In the genomic region with DNA sequence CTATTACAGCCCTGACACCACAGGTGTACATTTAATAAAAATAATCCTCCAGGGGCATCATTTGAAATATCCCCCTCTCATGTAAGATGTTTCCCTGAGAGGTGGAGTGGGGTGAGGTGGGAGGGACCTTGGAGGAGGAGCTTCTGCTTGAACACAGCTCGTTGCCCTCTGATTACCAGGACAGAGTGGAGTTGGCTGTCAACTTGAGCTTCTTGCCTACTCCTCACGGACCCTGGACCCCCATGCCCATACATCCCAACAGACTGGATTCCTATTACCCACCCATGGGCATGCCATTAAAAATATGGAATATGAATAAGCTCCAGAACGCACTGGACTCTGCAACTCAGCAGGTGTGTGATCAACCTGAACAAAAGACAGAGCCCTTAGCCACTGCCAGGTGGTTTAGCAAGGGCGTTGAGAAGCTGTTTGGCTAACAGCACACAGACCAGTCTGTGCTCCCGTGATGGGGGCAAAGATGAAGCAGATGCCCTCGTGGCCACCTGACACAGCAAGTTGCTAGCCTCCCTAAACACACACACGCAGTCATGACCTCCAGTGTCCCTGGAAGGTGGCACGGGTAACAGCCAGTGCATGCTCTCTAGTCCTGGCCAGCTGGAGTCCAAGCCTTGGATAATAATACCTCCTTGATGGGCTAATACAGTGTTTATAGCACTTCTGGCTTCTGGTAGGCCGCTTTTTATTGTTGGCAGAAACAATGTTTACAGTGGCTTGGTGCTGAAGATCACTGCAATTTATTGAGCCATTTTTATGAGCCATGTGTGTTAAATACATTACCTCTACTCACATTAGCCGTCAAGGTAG, we compare ENCODE assay signal across 9 cellular contexts.
DNase-seq lines count a peak whose midpoint lies in the region; ATAC-seq and TF ChIP-seq lines count a peak whose summit lies in the region.
"Had no signal": no experiment of that assay in that cellular context is flagged by ENCODE, and none has a peak within 500 bp of the region (broad histone marks: within the 10 kb centered on the region; RNA-seq: fewer than 3 reads in every experiment).

No MANE protein-coding gene starts in this region.

- no peaks in the 10 kb centered on the region for H3K27me3 ChIP-seq in foreskin keratinocyte
- H3K27me3 ChIP-seq in subcutaneous abdominal adipose tissue (ENCODE audit: control insufficient read depth in 5 of 5, insufficient read depth in 4 of 5, low read length in 5 of 5) = no peaks in the 10 kb centered on the region

- no peak overlapping the region for H3K4me3 ChIP-seq in subcutaneous abdominal adipose tissue (ENCODE audit: low read depth in 1 of 5, low read length in 5 of 5)

- no peak for TF ChIP-seq CTCF in foreskin keratinocyte (conservative IDR thresholded peaks at IDR 0.05)

- H3K9ac ChIP-seq in subcutaneous abdominal adipose tissue (ENCODE audit: low read length in 5 of 5) = no peak overlapping the region

- H3K4me1 ChIP-seq in foreskin keratinocyte = peaks cover 26% of the 10 kb centered on the region
- peaks cover 20 to 95% (median 88%) of the 10 kb centered on the region in 5 donors for H3K4me1 ChIP-seq in subcutaneous abdominal adipose tissue (ENCODE audit: control insufficient read depth in 5 of 5, insufficient read depth in 5 of 5, low read length in 5 of 5)

- peak; percentile 49 for DNase-seq in activated CD8-positive, alpha-beta memory T cell treated with anti-CD3 and anti-CD28 coated beads, Interleukin-2, amount 50 U/mL, for 48 hours
- DNase-seq in activated CD8-positive, alpha-beta memory T cell treated with anti-CD3 and anti-CD28 coated beads for 24 hours = no peak
- peak; percentile 44 for DNase-seq in NCI-H345 treated with DMSO at 0.1 percent for 48 hours (lab: John Stamatoyannopoulos, UW; ENCODE audit: unreplicated experiment)
- no peak for DNase-seq in foreskin keratinocyte
- no peak for DNase-seq in middle frontal gyrus (ENCODE audit: extremely low spot score, low spot score)
- DNase-seq in cerebellum (ENCODE audit: low spot score) = no peak
- DNase-seq in NCI-H2171 treated with DMSO at 0.1 percent for 48 hours (lab: John Stamatoyannopoulos, UW) = no peak
- DNase-seq: retina had no signal

- no peaks in the 10 kb centered on the region for H3K9me3 ChIP-seq in subcutaneous abdominal adipose tissue (ENCODE audit: control insufficient read depth in 5 of 5, low read length in 5 of 5)

- ATAC-seq in foreskin keratinocyte = no peak

- H3K27ac ChIP-seq in foreskin keratinocyte (peak overlapping the region; percentile 60), subcutaneous abdominal adipose tissue (ENCODE audit: low read depth, low read length) (peak overlapping the region; percentile 32)

- no peaks in the 10 kb centered on the region for H3K36me3 ChIP-seq in subcutaneous abdominal adipose tissue (ENCODE audit: control insufficient read depth in 5 of 5, insufficient read depth in 5 of 5, low read length in 5 of 5)

Comparison
In these comparisons a context has a peak if more than half of its experiments do, and no peak if none do; other contexts are left out.
1. DNase-seq: peak in activated CD8-positive, alpha-beta memory T cell treated with anti-CD3 and anti-CD28 coated beads, Interleukin-2, amount 50 U/mL, for 48 hours (single experiment) and NCI-H345 treated with DMSO at 0.1 percent for 48 hours (single experiment); none in activated CD8-positive, alpha-beta memory T cell treated with anti-CD3 and anti-CD28 coated beads for 24 hours (single experiment), foreskin keratinocyte (0 of 2), middle frontal gyrus (single experiment), cerebellum (single experiment) and NCI-H2171 treated with DMSO at 0.1 percent for 48 hours (single experiment).